In genomic region chr19:13979686-13980085, GRCh38 we compare ENCODE assay signal across 20 cellular contexts. TPM values are rescaled to one million over a fixed set of nuclear protein-coding genes. Genes with fewer than 3 reads are reported as not detected.
DNase-seq lines count a peak whose midpoint lies in the region; ATAC-seq and FAIRE-seq lines count a peak whose summit lies in the region.
"Had no signal": no experiment of that assay in that cellular context is flagged by ENCODE, and none has a peak within 500 bp of the region (broad histone marks: within the 10 kb centered on the region; RNA-seq: fewer than 3 reads in every experiment).

No MANE protein-coding gene starts in this region.

- no peak for DNase-seq in CD8-positive, alpha-beta memory T cell
- no peak for DNase-seq in NT2/D1 (ENCODE audit: low read depth, low spot score)
- DNase-seq in HTR-8/SVneo (ENCODE audit: insufficient read length, low spot score), result no peak
- DNase-seq in NCI-H446 treated with DMSO at 0.1 percent for 48 hours (lab: John Stamatoyannopoulos, UW), result no peak
- DNase-seq: activated gamma-delta T cell treated with Interleukin-2 at 50 U/mL for 16 hours, dermis blood vessel endothelial cell, DND-41, glutamatergic neuron, NCI-H1930, T-helper 1 cell, WERI-Rb-1 had no signal

- no peaks in the 10 kb centered on the region for H3K36me3 ChIP-seq in CD8-positive, alpha-beta memory T cell (ENCODE audit: insufficient read depth, low read length)
- H3K36me3 ChIP-seq in NT2/D1 (ENCODE audit: insufficient read depth, insufficient read length, low read length) (peaks cover 46% of the 10 kb centered on the region), iPS-18a (ENCODE audit: control insufficient read depth, low read depth, low read length) (peaks cover 4% of the 10 kb centered on the region), rectal smooth muscle tissue (ENCODE audit: control insufficient read depth, insufficient read depth, low read length) (no peaks in the 10 kb centered on the region)

- H3K4me1 ChIP-seq in CD8-positive, alpha-beta memory T cell (ENCODE audit: insufficient read depth, low read length), result peaks cover 38% of the 10 kb centered on the region
- H3K4me1 ChIP-seq in NT2/D1 (ENCODE audit: insufficient read depth, insufficient read length), result peaks cover 31% of the 10 kb centered on the region
- H3K4me1 ChIP-seq in iPS-18a (ENCODE audit: control insufficient read depth, low read depth, low read length), result peaks cover 8% of the 10 kb centered on the region
- peaks cover 8% of the 10 kb centered on the region for H3K4me1 ChIP-seq in rectal smooth muscle tissue (ENCODE audit: control insufficient read depth, insufficient read depth, low read length)

- H3K4me1 Mint-ChIP-seq in CD8-positive, alpha-beta memory T cell, result peaks cover 10 to 47% (median 14%) of the 10 kb centered on the region in 3 donors

- no peak overlapping the region for H3K4me3 ChIP-seq in CD8-positive, alpha-beta memory T cell (ENCODE audit: low read length)
- peak overlapping the region; percentile 52 for H3K4me3 ChIP-seq in NT2/D1 (ENCODE audit: insufficient read length, low read depth)
- H3K4me3 ChIP-seq in iPS-18a (ENCODE audit: low read length), result peak overlapping the region; percentile 59
- H3K4me3 ChIP-seq in rectal smooth muscle tissue (ENCODE audit: low read length), result peak overlapping the region; percentile 59

- CTCF ChIA-PET in CD8-positive, alpha-beta memory T cell (lab: Charles Lee), result interaction anchor here (0.8 to 1.3 kb wide), 2 partner anchors 52 to 69 kb away, joined by 3 read pairs; partner anchors contain the start of gene IL27RA

- no peak for ATAC-seq in HG03139 (IDR thresholded peaks at IDR 0.05; ENCODE audit: unreplicated experiment)

- no peaks in the 10 kb centered on the region for H3K9me3 ChIP-seq in CD8-positive, alpha-beta memory T cell (ENCODE audit: low read length)
- H3K9me3 ChIP-seq in NT2/D1 (ENCODE audit: insufficient read depth, low read length) (no peaks in the 10 kb centered on the region), iPS-18a (ENCODE audit: control insufficient read depth, low read depth, low read length) (no peaks in the 10 kb centered on the region)
- H3K9me3 ChIP-seq: esophagus muscularis mucosa had no signal

- peak overlapping the region in 6 of 8 donors; percentile 21 to 79 (median 61) for H3K27ac Mint-ChIP-seq in CD8-positive, alpha-beta memory T cell

- POLR2A ChIA-PET in CD8-positive, alpha-beta memory T cell (lab: Charles Lee), result interaction anchor here (2.3 to 3.2 kb wide), 2 partner anchors 27 to 52 kb away, joined by 8 to 15 read pairs; partner anchors contain the start of genes IL27RA and RFX1

- H3K27me3 Mint-ChIP-seq in CD8-positive, alpha-beta memory T cell, result no peaks in the 10 kb centered on the region

- H3K27me3 ChIP-seq in CD8-positive, alpha-beta memory T cell (ENCODE audit: insufficient read depth, low read length, poor library complexity, severe bottlenecking), result no peaks in the 10 kb centered on the region
- H3K27me3 ChIP-seq in NT2/D1 (ENCODE audit: insufficient read depth, insufficient read length) (no peaks in the 10 kb centered on the region), iPS-18a (ENCODE audit: control insufficient read depth, insufficient read depth, low read length) (no peaks in the 10 kb centered on the region), rectal smooth muscle tissue (ENCODE audit: control insufficient read depth, insufficient read depth, low read length) (peaks cover 3% of the 10 kb centered on the region)
- H3K27me3 ChIP-seq: esophagus muscularis mucosa had no signal

- peak overlapping the region in 5 of 7 donors; percentile 8 to 68 (median 53) for H3K4me3 Mint-ChIP-seq in CD8-positive, alpha-beta memory T cell

- H3K9ac ChIP-seq in NT2/D1 (ENCODE audit: insufficient read length, low read depth) (peak overlapping the region; percentile 74), iPS-18a (ENCODE audit: low read length) (peak overlapping the region; percentile 61), rectal smooth muscle tissue (ENCODE audit: low read length) (no peak overlapping the region)

- no peaks in the 10 kb centered on the region for H3K9me3 Mint-ChIP-seq in CD8-positive, alpha-beta memory T cell

- H3K27ac ChIP-seq in CD8-positive, alpha-beta memory T cell (ENCODE audit: low read depth, low read length), result no peak overlapping the region
- H3K27ac ChIP-seq in iPS-18a (ENCODE audit: low read length) (no peak overlapping the region), rectal smooth muscle tissue (ENCODE audit: low read depth, low read length) (no peak overlapping the region)
- H3K27ac ChIP-seq: C4-2B, WERI-Rb-1 had no signal

- no peak for FAIRE-seq in HTR-8/SVneo (lab: Jason Lieb, UNC)
- FAIRE-seq: keratinocyte had no signal

- H3K36me3 Mint-ChIP-seq in CD8-positive, alpha-beta memory T cell, result peaks cover 0 to 18% (median 4%) of the 10 kb centered on the region in 3 donors

RNA-seq across cellular contexts. Expression of gene RFX1, which starts 26.4 kb away (rescaled TPM):
- total RNA-seq in CD8-positive, alpha-beta memory T cell, result 10 to 100 TPM; 13.0 to 13.6 TPM
- 3.1 TPM for polyA plus RNA-seq in CD8-positive, alpha-beta memory T cell

RNA-seq across cellular contexts. Expression of gene DCAF15, which starts 27.4 kb away (rescaled TPM):
- total RNA-seq in CD8-positive, alpha-beta memory T cell, result 10 to 100 TPM; 64.6 to 66.5 TPM
- polyA plus RNA-seq in CD8-positive, alpha-beta memory T cell, result 8.0 TPM

RNA-seq across cellular contexts. Expression of gene PODNL1, which starts 41.5 kb away (rescaled TPM):
- under 1 TPM in 1 of 2 experiments, not detected in 1; 0.24 TPM for total RNA-seq in CD8-positive, alpha-beta memory T cell
- polyA plus RNA-seq in CD8-positive, alpha-beta memory T cell, result not detected

RNA-seq across cellular contexts. Expression of gene RLN3, which starts 48.3 kb away (rescaled TPM):
- total RNA-seq in CD8-positive, alpha-beta memory T cell, result not detected
- polyA plus RNA-seq in CD8-positive, alpha-beta memory T cell, result not detected
- total RNA-seq: dermis blood vessel endothelial cell, esophagus muscularis mucosa, HT-29, MCF 10A, RPMI7951 had no signal
- polyA plus RNA-seq: keratinocyte had no signal

RNA-seq across cellular contexts. Expression of gene IL27RA, which starts 51.9 kb away (rescaled TPM):
- total RNA-seq in CD8-positive, alpha-beta memory T cell, result 10 to 100 TPM; 71.4 to 73.6 TPM
- polyA plus RNA-seq in CD8-positive, alpha-beta memory T cell, result 83.4 TPM
